In genomic region chr3:133383175-133383574, GRCh38 we compare ENCODE assay signal across 26 cellular contexts. TPM values are rescaled to one million over a fixed set of nuclear protein-coding genes. Genes with fewer than 3 reads are reported as not detected.
A peak's percentile ranks its signal among the peaks of the same experiment; 100 is the strongest.
DNase-seq lines count a peak whose midpoint lies in the region; ATAC-seq, FAIRE-seq and TF ChIP-seq lines count a peak whose summit lies in the region.
"Had no signal": no experiment of that assay in that cellular context is flagged by ENCODE, and none has a peak within 500 bp of the region (broad histone marks: within the 10 kb centered on the region; RNA-seq: fewer than 3 reads in every experiment).

No MANE protein-coding gene starts in this region.

- H3K4me3 ChIP-seq in PC-3 (ENCODE audit: low read length) (no peak overlapping the region), pancreas (no peak overlapping the region)
- H3K4me3 ChIP-seq: MG63, skin epidermis, vagina had no signal

- 58 to 60% methylated on average over 3 of the region's 3 CpGs for WGBS in pancreas, 2 donors

- BruUV-seq in PC-3 (replicated peaks; lab: Mats Ljungman, UMichigan), result no TSS peak

- ATAC-seq in PC-3, result peak; percentile 66
- peak; percentile 92 for ATAC-seq in esophagus mucosa
- ATAC-seq in pancreas, result peak; percentile 69 to 85 (median 78)
- ATAC-seq in GM19328 (IDR thresholded peaks at IDR 0.05; ENCODE audit: unreplicated experiment), result no peak
- ATAC-seq: naive thymus-derived CD8-positive, alpha-beta T cell; WTC11 had no signal

- H3K27me3 ChIP-seq in PC-3 (ENCODE audit: low read length) (peaks cover 26% of the 10 kb centered on the region), pancreas (no peaks in the 10 kb centered on the region)
- H3K27me3 ChIP-seq: MG63, vagina had no signal

- H3K4me1 ChIP-seq in PC-3 (ENCODE audit: insufficient read depth, low read length), result peaks cover 11% of the 10 kb centered on the region; the same call in 1 of the 2 replicates
- peaks cover 6 to 14% (median 10%) of the 10 kb centered on the region in 3 donors for H3K4me1 ChIP-seq in pancreas
- H3K4me1 ChIP-seq: vagina had no signal

- FAIRE-seq in pancreas (lab: Jason Lieb, UNC), result no peak
- FAIRE-seq: D721Med had no signal

- H3K9me3 ChIP-seq in PC-3 (ENCODE audit: low read length) (no peaks in the 10 kb centered on the region), pancreas (no peaks in the 10 kb centered on the region)
- H3K9me3 ChIP-seq: MG63, vagina had no signal

- no peak overlapping the region for H3K9ac ChIP-seq in PC-3 (ENCODE audit: low read length)

- CTCF ChIA-PET in PC-3 (lab: Charles Lee), result interaction anchor here (0.9 kb wide), 1 partner anchor 342 kb away, joined by 4 read pairs; no protein-coding TSS in a partner anchor

- intact Hi-C loops in PC-3 (cut with micrococcal nuclease), result no loop called here
- intact Hi-C loops in pancreas (cut with DNase I), result loop anchor here in 2 of 3 donors (10.0 kb wide), 2 partner anchors 338 to 658 kb away; partner anchors contain the start of gene NPHP3 (in 1 of the 2)

- no peak overlapping the region for H2AFZ ChIP-seq in PC-3 (ENCODE audit: low read length)

- H3K27ac ChIP-seq in PC-3 (ENCODE audit: low read length) (no peak overlapping the region), pancreas (no peak overlapping the region)
- H3K27ac ChIP-seq: skin epidermis, vagina had no signal

- no peaks in the 10 kb centered on the region for H3K79me2 ChIP-seq in PC-3 (ENCODE audit: low read length)

- H3F3A ChIP-seq in PC-3 (ENCODE audit: low read length, unreplicated experiment), result no peaks in the 10 kb centered on the region

- no peak overlapping the region for H3K4me2 ChIP-seq in PC-3 (ENCODE audit: low read length)

- TF ChIP-seq CTCF in PC-3 (conservative IDR thresholded peaks at IDR 0.05; ENCODE audit: low read depth, low read length) (no peak), pancreas (IDR thresholded peaks at IDR 0.05) (no peak)

- no peaks in the 10 kb centered on the region for H3K36me3 ChIP-seq in PC-3 (ENCODE audit: low read depth, low read length)
- H3K36me3 ChIP-seq in pancreas, result no peaks in the 10 kb centered on the region
- H3K36me3 ChIP-seq: MG63, vagina had no signal

- DNase-seq in DMS53 treated with DMSO at 0.1 percent for 48 hours (lab: John Stamatoyannopoulos, UW; ENCODE audit: unreplicated experiment), result peak; percentile 72
- DNase-seq in PC-3, result peak; percentile 86
- DNase-seq in pancreas, result peak in 3 of 6 donors; percentile 37 to 67 (median 47)
- no peak for DNase-seq in midbrain (lab: John Stamatoyannopoulos, UW)
- DNase-seq in OCI-M1 (lab: John Stamatoyannopoulos, UW), result no peak
- DNase-seq in NCI-H1417 treated with DMSO at 0.1 percent for 48 hours (lab: John Stamatoyannopoulos, UW), result no peak
- DNase-seq: activated CD4-positive, alpha-beta T cell treated with anti-CD3 and anti-CD28 coated beads, Interleukin-2, amount 50 U/mL, for 4 hours; anterior cingulate cortex; C1 segment of cervical spinal cord; caudate nucleus; EL; endodermal cell; glutamatergic neuron; MG63; naive thymus-derived CD8-positive, alpha-beta T cell; NCI-H1417; NCI-H524; occipital lobe had no signal

- POLR2A ChIA-PET in PC-3 (lab: Charles Lee; ENCODE audit: unreplicated experiment), result no interaction called here

- H4K20me1 ChIP-seq in PC-3 (ENCODE audit: low read length), result no peaks in the 10 kb centered on the region

- no peaks in the 10 kb centered on the region for H3K9me2 ChIP-seq in PC-3 (replicated peaks; ENCODE audit: low read length)

RNA-seq across cellular contexts. Expression of gene BFSP2, which starts 16.7 kb away (rescaled TPM):
- total RNA-seq in PC-3 (2014; rRNA removed) (not detected in 2 replicates), esophagus mucosa (not detected), pancreas (not detected)
- polyA plus RNA-seq in pancreas, result not detected
- total RNA-seq: activated T-helper 1 cell treated with anti-CD3 and anti-CD28 coated beads, Interleukin-12 subunit alpha, Interleukin-12 subunit beta, Interleukin-2, Interleukin-4 antibody, amounts not matched to agents 30 ng/mL and 10 ng/mL and 1 ng/mL, durations not matched to agents 14 hours and 24 hours and 36 hours; endodermal cell; mesenteric fat pad; naive thymus-derived CD8-positive, alpha-beta T cell; vagina; WTC11 had no signal
- polyA plus RNA-seq: naive thymus-derived CD8-positive, alpha-beta T cell had no signal

Comparison
In these comparisons a context has a peak if more than half of its experiments do, and no peak if none do; other contexts are left out.
1. DNase-seq: peak in DMS53 treated with DMSO at 0.1 percent for 48 hours (single experiment) and PC-3 (single experiment); none in midbrain (single experiment), OCI-M1 (single experiment) and NCI-H1417 treated with DMSO at 0.1 percent for 48 hours (single experiment).